Comparison of ENCODE assay signal across 19 cellular contexts in the genomic region with DNA sequence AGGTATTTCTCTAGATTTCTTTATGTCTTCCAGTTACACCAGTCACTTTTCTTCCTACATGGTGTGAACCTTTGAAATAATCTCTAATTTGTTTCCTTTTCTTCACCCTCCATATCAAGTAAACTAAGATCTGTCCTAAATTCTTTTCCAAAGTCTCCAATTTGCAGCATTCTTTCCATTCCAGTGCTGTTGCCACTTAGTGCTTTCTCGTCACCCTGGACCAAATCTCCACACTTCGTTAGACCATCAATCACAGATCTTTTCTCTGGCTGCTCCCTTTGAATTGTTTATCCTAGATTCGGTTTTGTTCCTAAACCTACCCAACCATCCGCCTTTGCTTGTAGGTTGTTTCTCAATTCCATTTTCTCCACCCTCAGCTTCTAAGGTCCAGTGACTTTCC.
"Had no signal": no experiment of that assay in that cellular context is flagged by ENCODE, and none has a peak within 500 bp of the region (broad histone marks: within the 10 kb centered on the region; RNA-seq: fewer than 3 reads in every experiment).

No MANE protein-coding gene starts in this region.

- H3K4me3 ChIP-seq: SJSA1, SK-N-MC had no signal

- H3K27ac ChIP-seq: SJSA1, SK-N-MC had no signal

- H3K4me1 ChIP-seq: SJSA1 had no signal

- DNase-seq: KBM-7, MV-4-11, NCI-H1048, NCI-H1105, NCI-H1417, NCI-H1436 treated with DMSO at 0.1 percent for 48 hours, NCI-H1694, NCI-H187 treated with DMSO at 0.1 percent for 48 hours, NCI-H2029 treated with DMSO at 0.1 percent for 48 hours, NCI-H2107, NCI-H2227 treated with DMSO at 0.1 percent for 48 hours, NCI-H524, NCI-H526 treated with DMSO at 0.1 percent for 48 hours, NCI-H748 treated with DMSO at 0.1 percent for 48 hours, Right ventricle myocardium superior, RPMI8226, SIG-M5 had no signal

- H3K36me3 ChIP-seq: SJSA1 had no signal

- H3K9me3 ChIP-seq: SJSA1 had no signal
